ENCODE assay signal across 1 cellular context in genomic region chr17:58394534-58395223, GRCh38.
TF ChIP-seq lines count a peak whose summit lies in the region.

No MANE protein-coding gene starts in this region.

TF ChIP-seq in HepG2, 621 proteins besides CTCF, POLR2A, EP300 and RAD21 (continued from another document and continues in another):
- TF ChIP-seq NFAT5 (CRISPR knock-in tag; IDR thresholded peaks at IDR 0.05): no peak
- TF ChIP-seq PCBP2 (optimal IDR thresholded peaks at IDR 0.05; ENCODE audit: low read depth, low read length, poor library complexity, severe bottlenecking): no peak
- TF ChIP-seq PAF1 (CRISPR knock-in tag; IDR thresholded peaks at IDR 0.05): no peak
- TF ChIP-seq ZNF124 (CRISPR knock-in tag; IDR thresholded peaks at IDR 0.05): peak; percentile 45; the same call in 1 of the 2 replicates
- no peak for TF ChIP-seq SNAPC4 (CRISPR knock-in tag; IDR thresholded peaks at IDR 0.05)
- TF ChIP-seq FOXC1 (CRISPR knock-in tag; IDR thresholded peaks at IDR 0.05; ENCODE audit: borderline replicate concordance): no peak
- no peak for TF ChIP-seq AKAP8 (CRISPR knock-in tag; IDR thresholded peaks at IDR 0.05)
- TF ChIP-seq PREB (CRISPR knock-in tag; IDR thresholded peaks at IDR 0.05): no peak
- TF ChIP-seq SP2 (CRISPR knock-in tag; IDR thresholded peaks at IDR 0.05): no peak
- TF ChIP-seq ZFP41 (CRISPR knock-in tag; IDR thresholded peaks at IDR 0.05; ENCODE audit: borderline replicate concordance): no peak
- no peak for TF ChIP-seq ZNF430 (CRISPR knock-in tag; IDR thresholded peaks at IDR 0.05)
- no peak for TF ChIP-seq ZNF598 (CRISPR knock-in tag; IDR thresholded peaks at IDR 0.05; ENCODE audit: borderline replicate concordance)
- TF ChIP-seq NCOA1 (CRISPR knock-in tag; IDR thresholded peaks at IDR 0.05): no peak
- no peak for TF ChIP-seq SYNCRIP (IDR thresholded peaks at IDR 0.05; ENCODE audit: insufficient read depth, low read depth, low read length)
- peak; percentile 36; the same call in 1 of the 2 replicates for TF ChIP-seq MLX (CRISPR knock-in tag; IDR thresholded peaks at IDR 0.05)
- TF ChIP-seq NCOR1 (IDR thresholded peaks at IDR 0.05; ENCODE audit: borderline replicate concordance, low read length): peak; percentile 92
- TF ChIP-seq ASH2L (IDR thresholded peaks at IDR 0.05; ENCODE audit: insufficient read length, low read depth, low read length): peak; percentile 64
- TF ChIP-seq FOSL1 (CRISPR knock-in tag; IDR thresholded peaks at IDR 0.05; ENCODE audit: borderline replicate concordance): peak; percentile 69
- no peak for TF ChIP-seq EHMT2 (IDR thresholded peaks at IDR 0.05; ENCODE audit: borderline replicate concordance, low read depth, low read length)
- TF ChIP-seq KDM5A (IDR thresholded peaks at IDR 0.05; ENCODE audit: borderline replicate concordance, low read length): no peak
- no peak for TF ChIP-seq ZBTB49 (CRISPR knock-in tag; IDR thresholded peaks at IDR 0.05; ENCODE audit: borderline replicate concordance)
- TF ChIP-seq RFXAP (CRISPR knock-in tag; IDR thresholded peaks at IDR 0.05; ENCODE audit: borderline replicate concordance): 0 out of 2 replicates have a peak, but pooled peaks have one; percentile 68
- no peak for TF ChIP-seq ZNF616 (CRISPR knock-in tag; IDR thresholded peaks at IDR 0.05; ENCODE audit: low read depth)
- TF ChIP-seq PHF21A (CRISPR knock-in tag; IDR thresholded peaks at IDR 0.05): peak; percentile 92
- no peak for TF ChIP-seq IKZF1 (IDR thresholded peaks at IDR 0.05)
- TF ChIP-seq ZNF605 (CRISPR knock-in tag; IDR thresholded peaks at IDR 0.05): peak; percentile 59; the same call in 1 of the 2 replicates
- TF ChIP-seq ZNF547 (CRISPR knock-in tag; IDR thresholded peaks at IDR 0.05): peak; percentile 45; the same call in 1 of the 2 replicates
- peak; percentile 63 for TF ChIP-seq CEBPG (CRISPR knock-in tag; IDR thresholded peaks at IDR 0.05)
- TF ChIP-seq ZFP36L1 (CRISPR knock-in tag; IDR thresholded peaks at IDR 0.05): no peak
- TF ChIP-seq ZNF232 (CRISPR knock-in tag; IDR thresholded peaks at IDR 0.05; ENCODE audit: borderline replicate concordance): no peak
- peak; percentile 40; the same call in 1 of the 2 replicates for TF ChIP-seq KAT8 (CRISPR knock-in tag; IDR thresholded peaks at IDR 0.05)
- TF ChIP-seq E2F2 (CRISPR knock-in tag; IDR thresholded peaks at IDR 0.05; ENCODE audit: borderline replicate concordance): no peak
- peak; percentile 76; the same call in 1 of the 2 replicates for TF ChIP-seq ZBTB26 (CRISPR knock-in tag; IDR thresholded peaks at IDR 0.05; ENCODE audit: borderline replicate concordance)
- no peak for TF ChIP-seq MEF2D (CRISPR knock-in tag; IDR thresholded peaks at IDR 0.05)
- no peak for TF ChIP-seq MAFK (conservative IDR thresholded peaks at IDR 0.05 in 1 of 2, IDR thresholded peaks at IDR 0.05 in 1 of 2; ENCODE audit: low read length in 2 of 2)
- TF ChIP-seq ZNF580 (CRISPR knock-in tag; IDR thresholded peaks at IDR 0.05; ENCODE audit: borderline replicate concordance, low read depth): peak; percentile 49; the same call in 1 of the 2 replicates
